ENCODE assay signal across 8 cellular contexts in genomic region chr3:136994772-136995516, GRCh38. TPM values are rescaled to one million over a fixed set of nuclear protein-coding genes. Genes with fewer than 3 reads are reported as not detected.
DNase-seq lines count a peak whose midpoint lies in the region; ATAC-seq and TF ChIP-seq lines count a peak whose summit lies in the region.

No MANE protein-coding gene starts in this region.

- H3K36me3 ChIP-seq in HAP-1 (replicated peaks): no peaks in the 10 kb centered on the region

- no peaks in the 10 kb centered on the region for H3K4me1 ChIP-seq in HAP-1

- H3K4me3 ChIP-seq in fibroblast of pulmonary artery (replicated peaks; ENCODE audit: low read depth, low read length): no peak overlapping the region
- no peak overlapping the region for H3K4me3 ChIP-seq in HAP-1

- in situ Hi-C loops in GM13977 (cut with MboI; ENCODE audit: low pct_unique_long_range_greater_than_20kb, low sequenced_read_pairs, unreplicated experiment): no loop called here
- in situ Hi-C loops in HAP-1 (cut with MboI; ENCODE audit: low sequenced_read_pairs): no loop called here

- no peak for ATAC-seq in GM18909 (IDR thresholded peaks at IDR 0.05; ENCODE audit: poor library complexity, unreplicated experiment)

- H3K27me3 ChIP-seq in HAP-1 (ENCODE audit: low read depth): no peaks in the 10 kb centered on the region

- TF ChIP-seq CTCF in fibroblast of pulmonary artery (IDR thresholded peaks at IDR 0.05; ENCODE audit: low read length, missing control alignments) (no peak), GM13977 (IDR thresholded peaks at IDR 0.05; ENCODE audit: extremely low read depth, insufficient read depth, missing control alignments) (no peak)

- H3K9me3 ChIP-seq in HAP-1: no peaks in the 10 kb centered on the region

- DNase-seq in H4 (ENCODE audit: low spot score) (peak; percentile 94), RPMI7951 (ENCODE audit: low read depth) (peak; percentile 94), fibroblast of pulmonary artery (ENCODE audit: low read depth) (peak; percentile 99), renal cortical epithelial cell (ENCODE audit: low read depth) (peak; percentile 96), T-helper 2 cell (no peak), GM13977 (ENCODE audit: low spot score) (no peak), HAP-1 (ENCODE audit: low spot score in 2 of 2) (no peak)

RNA-seq across cellular contexts. Expression of gene IL20RB, which starts 37.2 kb away (rescaled TPM):
- total RNA-seq in H4 (2014; rRNA removed; shearing (Covaris generic)): 61.5 and 69.6 TPM in 2 replicates
- 10.7 and 17.2 TPM in 2 replicates for total RNA-seq in RPMI7951 (2014; rRNA removed; shearing (Covaris generic))
- 0.35 and 0.40 TPM in 2 replicates for total RNA-seq in renal cortical epithelial cell

Comparison
In these comparisons a context has a peak if more than half of its experiments do, and no peak if none do; other contexts are left out.
1. DNase-seq: peak in H4 (single experiment), RPMI7951 (single experiment), fibroblast of pulmonary artery (single experiment) and renal cortical epithelial cell (single experiment); none in T-helper 2 cell (0 of 5), GM13977 (single experiment) and HAP-1 (0 of 2).